Comparison of ENCODE assay signal across 8 cellular contexts in the genomic region with DNA sequence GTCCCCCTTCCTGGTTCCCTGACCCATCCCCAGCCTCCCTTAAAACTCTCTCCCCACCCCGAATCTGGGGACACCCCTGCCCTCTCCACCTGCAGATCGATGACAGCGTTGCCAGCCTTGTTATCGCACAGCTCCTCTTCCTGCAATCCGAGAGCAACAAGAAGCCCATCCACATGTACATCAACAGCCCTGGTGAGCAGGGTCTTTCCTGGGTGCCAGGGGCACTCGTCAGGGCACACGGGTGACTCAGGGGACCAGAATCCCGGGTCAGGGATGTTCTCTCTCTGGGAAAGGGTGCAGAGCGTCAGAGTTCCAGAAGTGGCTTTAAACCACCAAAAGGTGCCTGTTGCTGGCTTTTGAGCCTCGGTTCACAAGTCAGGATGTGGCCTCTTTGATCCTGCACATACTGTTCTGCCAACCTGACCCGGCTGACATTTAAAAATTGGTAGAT. TPM values are rescaled to one million over a fixed set of nuclear protein-coding genes. Genes with fewer than 3 reads are reported as not detected.
DNase-seq lines count a peak whose midpoint lies in the region; ATAC-seq, FAIRE-seq and TF ChIP-seq lines count a peak whose summit lies in the region.

No MANE protein-coding gene starts in this region.

- H3K4me3 ChIP-seq in BLaER1 (peak overlapping the region; percentile 90), NT2/D1 (ENCODE audit: insufficient read length, low read depth) (peak overlapping the region; percentile 85), breast epithelium (peak overlapping the region; percentile 79 to 95 (median 82)), mucosa of descending colon (no peak overlapping the region), vagina (peak overlapping the region; percentile 64 to 82)

- TF ChIP-seq POLR2A in breast epithelium (IDR thresholded peaks at IDR 0.05), result no peak
- no peak for TF ChIP-seq POLR2A in vagina (IDR thresholded peaks at IDR 0.05)

- H3K4me1 ChIP-seq in BLaER1 (peaks cover 15% of the 10 kb centered on the region), NT2/D1 (ENCODE audit: insufficient read depth, insufficient read length) (peaks cover 7% of the 10 kb centered on the region), breast epithelium (peaks cover 0 to 5% of the 10 kb centered on the region in 2 donors), mucosa of descending colon (ENCODE audit: low read depth) (peaks cover 7% of the 10 kb centered on the region), vagina (peaks cover 16% of the 10 kb centered on the region)

- peak overlapping the region; percentile 89 for H3K4me2 ChIP-seq in BLaER1

- H3K27me3 ChIP-seq in BLaER1 (no peaks in the 10 kb centered on the region), NT2/D1 (ENCODE audit: insufficient read depth, insufficient read length) (no peaks in the 10 kb centered on the region), breast epithelium (no peaks in the 10 kb centered on the region), vagina (no peaks in the 10 kb centered on the region)

- H3K9me3 ChIP-seq in BLaER1, result no peaks in the 10 kb centered on the region
- no peaks in the 10 kb centered on the region for H3K9me3 ChIP-seq in NT2/D1 (ENCODE audit: insufficient read depth, low read length)
- H3K9me3 ChIP-seq in breast epithelium, result no peaks in the 10 kb centered on the region
- no peaks in the 10 kb centered on the region for H3K9me3 ChIP-seq in mucosa of descending colon
- no peaks in the 10 kb centered on the region for H3K9me3 ChIP-seq in vagina

- DNase-seq in NT2/D1 (ENCODE audit: low read depth, low spot score), result no peak
- no peak for DNase-seq in breast epithelium (ENCODE audit: low spot score in 2 of 2)
- DNase-seq in mucosa of descending colon, result no peak
- DNase-seq in vagina (ENCODE audit: extremely low spot score in 2 of 2), result no peak
- no peak for DNase-seq in HEK293T (ENCODE audit: extremely low spot score)
- DNase-seq in D721Med (ENCODE audit: insufficient read length, low spot score), result no peak

- ATAC-seq in mucosa of descending colon, result peak; percentile 4
- no peak for ATAC-seq in HG03521 (IDR thresholded peaks at IDR 0.05; ENCODE audit: unreplicated experiment)

- peaks cover 41% of the 10 kb centered on the region for H3K36me3 ChIP-seq in BLaER1
- H3K36me3 ChIP-seq in NT2/D1 (ENCODE audit: insufficient read depth, insufficient read length, low read length), result peaks cover 39% of the 10 kb centered on the region
- H3K36me3 ChIP-seq in breast epithelium, result no peaks in the 10 kb centered on the region
- H3K36me3 ChIP-seq in mucosa of descending colon (ENCODE audit: low read depth), result no peaks in the 10 kb centered on the region
- H3K36me3 ChIP-seq in vagina, result peaks cover 0 to 32% of the 10 kb centered on the region in 2 donors

- H3K9ac ChIP-seq in BLaER1 (peak overlapping the region; percentile 88), NT2/D1 (ENCODE audit: insufficient read length, low read depth) (peak overlapping the region; percentile 92)

- FAIRE-seq in D721Med (lab: Jason Lieb, UNC), result no peak

- 0 out of 2 replicates have a peak, but pooled peaks cover 4% of the 10 kb centered on the region for H4K20me1 ChIP-seq in BLaER1

- CTCF ChIA-PET in HEK293T (lab: Yijun Ruan, JAX), result no interaction called here

- POLR2A ChIA-PET in HEK293T (lab: Yijun Ruan, JAX), result interaction anchor here (5.1 kb wide), 1 partner anchor 10 kb away, joined by 50 read pairs; the partner anchor contains the start of gene ALKBH7

- H3K27ac ChIP-seq in BLaER1, result peak overlapping the region; percentile 85
- peak overlapping the region; percentile 87 to 93 for H3K27ac ChIP-seq in breast epithelium
- peak overlapping the region; percentile 87 for H3K27ac ChIP-seq in vagina

- no peak for TF ChIP-seq CTCF in breast epithelium (IDR thresholded peaks at IDR 0.05)
- no peak for TF ChIP-seq CTCF in mucosa of descending colon (IDR thresholded peaks at IDR 0.05)
- no peak for TF ChIP-seq CTCF in vagina (IDR thresholded peaks at IDR 0.05)
- TF ChIP-seq CTCF in D721Med (IDR thresholded peaks at IDR 0.05; ENCODE audit: insufficient read depth, missing control alignments), result no peak

- intact Hi-C loops in breast epithelium (cut with DNase I; ENCODE audit: low total_unique reads), result no loop called here
- intact Hi-C loops in mucosa of descending colon (cut with DNase I, micrococcal nuclease), result no loop called here
- intact Hi-C loops in vagina (cut with DNase I), result loop anchor here (10.0 kb wide), 1 partner anchor 148 kb away; no protein-coding TSS in a partner anchor

TF ChIP-seq in HEK293T, 16 proteins besides CTCF, POLR2A, EP300 and RAD21:
- TF ChIP-seq FOXA1 (IDR thresholded peaks at IDR 0.05), result no peak
- TF ChIP-seq BHLHE40 (IDR thresholded peaks at IDR 0.05; ENCODE audit: borderline replicate concordance), result no peak
- no peak for TF ChIP-seq L3MBTL2 (conservative IDR thresholded peaks at IDR 0.05)
- no peak for TF ChIP-seq ZNF384 (IDR thresholded peaks at IDR 0.05)
- no peak for TF ChIP-seq ELF4 (IDR thresholded peaks at IDR 0.05)
- no peak for TF ChIP-seq NFRKB (IDR thresholded peaks at IDR 0.05)
- TF ChIP-seq HDGF (IDR thresholded peaks at IDR 0.05; ENCODE audit: borderline replicate concordance), result no peak
- no peak for TF ChIP-seq LEF1 (IDR thresholded peaks at IDR 0.05; ENCODE audit: borderline replicate concordance)
- no peak for TF ChIP-seq PKNOX1 (IDR thresholded peaks at IDR 0.05)
- no peak for TF ChIP-seq CTBP1 (IDR thresholded peaks at IDR 0.05; ENCODE audit: borderline replicate concordance)
- no peak for TF ChIP-seq ARNT (IDR thresholded peaks at IDR 0.05)
- no peak for TF ChIP-seq SP1 (IDR thresholded peaks at IDR 0.05)
- TF ChIP-seq TARDBP (IDR thresholded peaks at IDR 0.05), result no peak
- no peak for TF ChIP-seq FOXK2 (IDR thresholded peaks at IDR 0.05)
- no peak for TF ChIP-seq FOXM1 (IDR thresholded peaks at IDR 0.05; ENCODE audit: borderline replicate concordance)

RNA-seq across cellular contexts. Expression of gene CLPP, which starts 1.0 kb away (rescaled TPM):
- total RNA-seq in breast epithelium, result 10 to 100 TPM; 72.3 to 96.7 (median 75.8) TPM
- 10 to 100 TPM; 54.9 to 67.2 (median 61.1) TPM for total RNA-seq in mucosa of descending colon
- 85.9 TPM for total RNA-seq in vagina

RNA-seq across cellular contexts. Expression of gene ALKBH7, which starts 10.2 kb away (rescaled TPM):
- 100 to 1,000 TPM in 1 of 3 donors, 10 to 100 TPM in 2; 68.3 to 101 (median 76.7) TPM for total RNA-seq in breast epithelium
- 100 to 1,000 TPM in 2 of 3 donors, 10 to 100 TPM in 1; 87.5 to 173 (median 110) TPM for total RNA-seq in mucosa of descending colon
- total RNA-seq in vagina, result 77.1 TPM

RNA-seq across cellular contexts. Expression of gene PSPN, which starts 13.4 kb away (rescaled TPM):
- total RNA-seq in breast epithelium, result under 1 TPM; 0.32 to 0.66 (median 0.59) TPM
- total RNA-seq in mucosa of descending colon, result 1 to 10 TPM; 2.0 to 2.8 (median 2.5) TPM
- 0.25 TPM for total RNA-seq in vagina

RNA-seq across cellular contexts. Expression of gene ACER1, which starts 29.0 kb away (rescaled TPM):
- total RNA-seq in breast epithelium (under 1 TPM in 1 of 3 donors, not detected in 2; 0.33 TPM), mucosa of descending colon (not detected), vagina (not detected)

RNA-seq across cellular contexts. Expression of gene GTF2F1, which starts 30.6 kb away (rescaled TPM):
- 10 to 100 TPM; 46.7 to 51.0 (median 48.5) TPM for total RNA-seq in breast epithelium
- total RNA-seq in mucosa of descending colon, result 10 to 100 TPM; 51.1 to 63.1 (median 59.1) TPM
- 52.8 TPM for total RNA-seq in vagina
